ENCODE assay signal across 21 cellular contexts in the genomic region with DNA sequence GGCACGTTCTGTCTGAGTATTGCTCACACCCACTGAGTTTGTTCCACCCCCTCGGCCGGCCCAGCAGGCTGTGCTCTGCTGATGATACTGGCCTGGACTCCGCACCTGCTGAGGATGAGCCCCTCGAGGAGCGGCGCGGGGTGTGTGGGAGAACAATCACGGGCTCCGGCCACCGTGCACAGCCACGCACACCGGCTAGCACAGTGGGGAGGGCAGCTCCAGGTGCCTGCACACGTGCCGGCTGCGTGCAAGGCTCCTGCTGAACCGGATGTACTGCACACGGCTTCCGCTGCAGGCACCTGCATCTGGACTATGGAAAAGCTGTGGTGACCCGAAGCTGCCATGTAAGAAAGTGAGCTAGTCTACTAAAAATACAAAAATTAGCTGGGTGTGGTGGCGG.
A peak's percentile ranks its signal among the peaks of the same experiment; 100 is the strongest.
DNase-seq lines count a peak whose midpoint lies in the region; ATAC-seq, FAIRE-seq and TF ChIP-seq lines count a peak whose summit lies in the region.
"Had no signal": no experiment of that assay in that cellular context is flagged by ENCODE, and none has a peak within 500 bp of the region (broad histone marks: within the 10 kb centered on the region; RNA-seq: fewer than 3 reads in every experiment).

No MANE protein-coding gene starts in this region.

- H3K27ac ChIP-seq in H1 (ENCODE audit: low read depth, low read length) = no peak overlapping the region
- H3K27ac ChIP-seq: SJCRH30 had no signal

- no peaks in the 10 kb centered on the region for H3K23me2 ChIP-seq in H1 (ENCODE audit: low read depth, low read length)

- no peaks in the 10 kb centered on the region for H4K20me1 ChIP-seq in H1 (replicated peaks in 1 of 2; ENCODE audit: control insufficient read depth in 1 of 2, insufficient read depth in 2 of 2, low read length in 2 of 2)

- no peak overlapping the region for H2BK12ac ChIP-seq in H1 (ENCODE audit: low read depth, low read length)

- no peak overlapping the region for H3K18ac ChIP-seq in H1 (ENCODE audit: extremely low read depth, low read length)

- H3K56ac ChIP-seq in H1 (replicated peaks; ENCODE audit: insufficient read length, low read depth, low read length) = no peak overlapping the region

- H2AK5ac ChIP-seq in H1 (ENCODE audit: low read depth, low read length) = no peak overlapping the region

- TF ChIP-seq CTCF in H1 (IDR thresholded peaks at IDR 0.05; ENCODE audit: control extremely low read depth in 1 of 3, insufficient read depth in 1 of 3, low read depth in 1 of 3, low read length in 3 of 3) = no peak

- H3K36me3 ChIP-seq in H1 (ENCODE audit: control insufficient read depth in 2 of 4, insufficient read depth in 4 of 4, low read length in 3 of 4) = no peaks in the 10 kb centered on the region
- H3K36me3 ChIP-seq: SJCRH30 had no signal

- H3K4me2 ChIP-seq in H1 (ENCODE audit: insufficient read depth in 1 of 2, low read depth in 2 of 2, low read length in 2 of 2) = no peak overlapping the region

- no peak overlapping the region for H2BK120ac ChIP-seq in H1 (replicated peaks; ENCODE audit: low read depth, low read length)

- CTCF ChIA-PET in H1 (lab: Charles Lee; ENCODE audit: partially characterized antibody) = no interaction called here

- H2BK20ac ChIP-seq in H1 (ENCODE audit: low read length) = no peak overlapping the region

- 0 out of 4 replicates have a peak, but pooled peaks cover 0 to 4% of the 10 kb centered on the region in 2 experiments for H3K9me3 ChIP-seq in H1 (ENCODE audit: insufficient read depth in 2 of 2, low read depth in 1 of 2, low read length in 1 of 2)
- H3K9me3 ChIP-seq: SJCRH30 had no signal

- no peak overlapping the region for H4K5ac ChIP-seq in H1 (ENCODE audit: insufficient read length, low read depth, low read length)

- H2AFZ ChIP-seq in H1 (ENCODE audit: low read length) = no peak overlapping the region

- POLR2A ChIA-PET in H1 (lab: Charles Lee; ENCODE audit: partially characterized antibody) = no interaction called here

- WGBS in H1 (ENCODE audit: extremely low coverage in 1 of 2, insufficient coverage in 1 of 2, insufficient read length in 1 of 2, insufficient replicate concordance in 2 of 2, low coverage in 1 of 2, low lambda C conversion rate in 2 of 2, missing lambda C conversion rate in 1 of 2), 2 experiments = 94% methylated on average over 20 of the region's 21 CpGs; no CpG with 5 or more reads in 1 of the 2 experiments

- no peak for FAIRE-seq in H1 (lab: Jason Lieb, UNC)
- FAIRE-seq: GM19239 had no signal

- H3K79me2 ChIP-seq in H1 (ENCODE audit: control insufficient read depth in 1 of 2, insufficient read depth in 2 of 2, low read length in 2 of 2) = no peaks in the 10 kb centered on the region

- peak overlapping the region; percentile 25; the same call in 1 of the 2 replicates for H4K8ac ChIP-seq in H1 (ENCODE audit: extremely low read depth, insufficient read depth, low read length)

- no peak for TF ChIP-seq POLR2A in H1 (IDR thresholded peaks at IDR 0.05; ENCODE audit: control extremely low read depth in 1 of 2, low read depth in 2 of 2, low read length in 2 of 2)

- intact Hi-C loops in Right ventricle myocardium superior (cut with DNase I) (no loop called here), cardiac septum (cut with DNase I) (no loop called here), posterior vena cava (cut with DNase I) (no loop called here)

- no peak overlapping the region for H4K91ac ChIP-seq in H1 (replicated peaks; ENCODE audit: insufficient read length, low read length)

- H3K9ac ChIP-seq in H1 (replicated peaks in 1 of 4; ENCODE audit: extremely low read depth in 1 of 4, low read depth in 3 of 4, low read length in 3 of 4) = no peak overlapping the region

- H2BK15ac ChIP-seq in H1 (ENCODE audit: low read length) = no peak overlapping the region

- no peaks in the 10 kb centered on the region for H3K79me1 ChIP-seq in H1 (ENCODE audit: low read depth, low read length)

- H3K4ac ChIP-seq in H1 (replicated peaks; ENCODE audit: insufficient read length, low read depth, low read length) = no peak overlapping the region

- no peak overlapping the region for H3K14ac ChIP-seq in H1 (ENCODE audit: insufficient read length)

- H3K4me3 ChIP-seq in H1 (ENCODE audit: extremely low read depth in 1 of 4, insufficient read depth in 2 of 4, low read depth in 3 of 4, low read length in 4 of 4) = no peak overlapping the region
- H3K4me3 ChIP-seq: SJCRH30 had no signal

- TF ChIP-seq EP300 in H1 (IDR thresholded peaks at IDR 0.05; ENCODE audit: borderline replicate concordance in 1 of 2, low read depth in 2 of 2, low read length in 2 of 2) = no peak

- H2BK5ac ChIP-seq in H1 (ENCODE audit: low read depth, low read length) = no peak overlapping the region

- no peaks in the 10 kb centered on the region for H3K27me3 ChIP-seq in H1 (replicated peaks in 1 of 4; ENCODE audit: control insufficient read depth in 3 of 4, extremely low read depth in 1 of 4, insufficient read depth in 3 of 4, low read length in 3 of 4)
- H3K27me3 ChIP-seq: SJCRH30 had no signal

- no peaks in the 10 kb centered on the region for H3K4me1 ChIP-seq in H1 (replicated peaks in 1 of 4; ENCODE audit: control insufficient read depth in 3 of 4, insufficient read depth in 4 of 4, low read length in 3 of 4)
- H3K4me1 ChIP-seq: SJCRH30 had no signal

- TF ChIP-seq RAD21 in H1 (IDR thresholded peaks at IDR 0.05 in 1 of 2, conservative IDR thresholded peaks at IDR 0.05 in 1 of 2; ENCODE audit: low read depth in 2 of 2, low read length in 2 of 2) = no peak

- H3K23ac ChIP-seq in H1 (ENCODE audit: insufficient read length) = no peak overlapping the region

- ATAC-seq in Right ventricle myocardium superior (ENCODE audit: poor library complexity) = no peak
- no peak for ATAC-seq in GM21576 (IDR thresholded peaks at IDR 0.05; ENCODE audit: unreplicated experiment)
- ATAC-seq in HG02623 (IDR thresholded peaks at IDR 0.05; ENCODE audit: unreplicated experiment) = no peak

- DNase-seq in Right ventricle myocardium superior (peak; percentile 31), cardiac septum (ENCODE audit: low spot score) (no peak), NCI-H69 (lab: John Stamatoyannopoulos, UW) (peak; percentile 59), H1 (ENCODE audit: low read depth in 1 of 2, low spot score in 2 of 2) (no peak), posterior vena cava (ENCODE audit: low spot score) (peak; percentile 75), foreskin melanocyte (no peak)
- DNase-seq: C1 segment of cervical spinal cord, COR-L47, DMS153, HCEC 1CT, KBM-7, MV-4-11, NCI-H1417, NCI-H2029, NCI-H2171 treated with DMSO at 0.1 percent for 48 hours, NCI-H446 treated with DMSO at 0.1 percent for 48 hours, SJCRH30, SW 1271 had no signal

TF ChIP-seq in H1, 55 proteins besides CTCF, POLR2A, EP300 and RAD21 (continues in another document):
- TF ChIP-seq TEAD4 (IDR thresholded peaks at IDR 0.05; ENCODE audit: low read depth, low read length) = no peak
- no peak for TF ChIP-seq FOSL1 (IDR thresholded peaks at IDR 0.05; ENCODE audit: insufficient read depth, low read depth, low read length)
- no peak for TF ChIP-seq SIX5 (IDR thresholded peaks at IDR 0.05; ENCODE audit: low read depth, low read length)
- TF ChIP-seq RBBP5 (IDR thresholded peaks at IDR 0.05; ENCODE audit: borderline replicate concordance, low read depth, low read length) = no peak
- no peak for TF ChIP-seq MAX (IDR thresholded peaks at IDR 0.05)
- TF ChIP-seq ASH2L (IDR thresholded peaks at IDR 0.05; ENCODE audit: low read length) = no peak
- TF ChIP-seq BACH1 (IDR thresholded peaks at IDR 0.05; ENCODE audit: low read length) = no peak
- TF ChIP-seq KDM1A (IDR thresholded peaks at IDR 0.05; ENCODE audit: borderline replicate concordance, low read length) = no peak
- no peak for TF ChIP-seq POLR2AphosphoS5 (IDR thresholded peaks at IDR 0.05; ENCODE audit: low read depth, low read length)
- TF ChIP-seq JUND (IDR thresholded peaks at IDR 0.05; ENCODE audit: low read length) = no peak
- TF ChIP-seq BRCA1 (IDR thresholded peaks at IDR 0.05; ENCODE audit: low read depth, low read length) = no peak
- TF ChIP-seq SRF (IDR thresholded peaks at IDR 0.05; ENCODE audit: low read depth, low read length) = no peak
- TF ChIP-seq USF2 (IDR thresholded peaks at IDR 0.05; ENCODE audit: low read length) = no peak
- TF ChIP-seq TAF1 (IDR thresholded peaks at IDR 0.05; ENCODE audit: low read depth, low read length) = no peak
- TF ChIP-seq ZNF274 (IDR thresholded peaks at IDR 0.05; ENCODE audit: borderline replicate concordance, extremely low read depth, low read length) = no peak
- TF ChIP-seq RNF2 (IDR thresholded peaks at IDR 0.05; ENCODE audit: borderline replicate concordance, low read depth, low read length, missing control alignments, poor library complexity, severe bottlenecking) = no peak

Comparison
In these comparisons a context has a peak if more than half of its experiments do, and no peak if none do; other contexts are left out.
1. DNase-seq: peak in Right ventricle myocardium superior (single experiment), NCI-H69 (single experiment) and posterior vena cava (single experiment); none in cardiac septum (single experiment), H1 (0 of 2) and foreskin melanocyte (single experiment).